20 cellular contexts compared by ENCODE assay signal in genomic region chr17:68449021-68449739, GRCh38.
"Had no signal": no experiment of that assay in that cellular context is flagged by ENCODE, and none has a peak within 500 bp of the region (broad histone marks: within the 10 kb centered on the region; RNA-seq: fewer than 3 reads in every experiment).

No MANE protein-coding gene starts in this region.

- H3K9me3 ChIP-seq: adrenal gland, colonic mucosa, esophagus muscularis mucosa, gastroesophageal sphincter, heart left ventricle, lower lobe of right lung, right atrium auricular region, thyroid gland had no signal

- H3K36me3 ChIP-seq: colonic mucosa had no signal

- H3K27me3 ChIP-seq: adrenal gland, colonic mucosa, dorsolateral prefrontal cortex, esophagus muscularis mucosa, gastroesophageal sphincter, heart left ventricle, right atrium auricular region, thyroid gland had no signal

- ATAC-seq: activated CD8-positive, alpha-beta T cell treated with anti-CD3 and anti-CD28 coated beads, Interleukin-2, amount 10 ng/mL, durations not matched to agents 7 days and 5 days; effector memory CD8-positive, alpha-beta T cell; gastroesophageal sphincter; heart left ventricle; left colon; lower lobe of right lung; naive thymus-derived CD4-positive, alpha-beta T cell; T-cell had no signal

- H3K4me1 ChIP-seq: colonic mucosa, thyroid gland had no signal

- H3K27ac ChIP-seq: adrenal gland, colonic mucosa, esophagus muscularis mucosa, gastroesophageal sphincter, lower lobe of right lung, right atrium auricular region, thyroid gland had no signal

- DNase-seq: activated CD4-positive, alpha-beta T cell treated with anti-CD3 and anti-CD28 coated beads for 1 hour; activated CD4-positive, alpha-beta T cell treated with anti-CD3 and anti-CD28 coated beads, Interleukin-2, amount 50 U/mL, for 1 hour; activated CD8-positive, alpha-beta T cell treated with anti-CD3 and anti-CD28 coated beads, Interleukin-2, amount 10 ng/mL, durations not matched to agents 7 days and 5 days; activated gamma-delta T cell; colonic mucosa; dorsolateral prefrontal cortex; effector memory CD8-positive, alpha-beta T cell; heart left ventricle; islet precursor cell; left colon; lower lobe of right lung; naive thymus-derived CD4-positive, alpha-beta T cell; stimulated activated CD4-positive, alpha-beta T cell treated with anti-CD3 and anti-CD28 coated beads, Interleukin-12 subunit alpha, Interleukin-12 subunit beta, amount 100 ng/mL, for 4 hours; substantia nigra; T-cell; thyroid gland had no signal

- H3K4me3 ChIP-seq: adrenal gland, colonic mucosa, dorsolateral prefrontal cortex, esophagus muscularis mucosa, gastroesophageal sphincter, heart left ventricle, lower lobe of right lung, right atrium auricular region, thyroid gland had no signal
